In the genomic region with DNA sequence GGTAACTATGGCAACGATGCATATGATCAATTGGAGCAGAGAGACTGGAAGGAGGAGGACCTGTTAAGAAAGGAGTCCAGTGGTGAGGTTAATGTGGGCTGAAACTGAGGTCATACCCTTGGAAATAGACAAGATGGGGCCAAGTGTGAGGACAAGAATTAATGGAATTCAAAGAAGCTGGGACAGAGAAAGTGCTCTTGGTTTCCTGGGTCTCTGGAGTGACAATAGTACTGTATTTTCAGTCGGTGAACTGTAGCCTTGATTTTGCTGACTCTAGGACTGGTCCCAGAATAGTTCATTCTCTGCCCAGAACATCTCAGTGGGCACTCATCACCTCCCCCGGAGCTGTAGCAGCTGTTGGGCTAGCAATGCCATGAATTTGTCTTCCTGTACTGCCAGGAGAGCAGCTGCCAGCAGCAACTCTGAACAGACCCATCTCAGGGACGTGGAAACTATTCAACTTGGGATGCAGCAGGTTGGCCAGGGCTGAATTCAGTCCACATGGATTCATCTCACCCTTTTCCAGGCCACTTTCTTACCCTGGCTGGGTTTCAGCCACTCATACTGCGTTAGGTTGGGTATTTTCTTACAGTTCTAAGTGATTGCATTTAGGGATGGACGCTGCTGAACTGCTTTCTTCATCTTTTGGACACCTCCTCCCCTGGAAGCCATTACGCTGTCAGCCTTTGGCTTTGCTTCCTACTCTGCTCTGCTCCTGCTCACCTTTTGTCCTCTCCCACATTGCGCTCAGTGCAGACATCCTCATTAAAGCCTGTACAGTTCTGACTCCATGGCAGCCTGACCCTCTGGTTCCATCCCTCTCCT, we compare ENCODE assay signal across 8 cellular contexts.
DNase-seq lines count a peak whose midpoint lies in the region; ATAC-seq, FAIRE-seq and TF ChIP-seq lines count a peak whose summit lies in the region.
"Not testable (repeated sequence)": the region's sequence is repeated elsewhere in the genome, so short reads cannot be mapped to it uniquely, and the experiment has no call there.

No MANE protein-coding gene starts in this region.

- H3K9me3 Mint-ChIP-seq in chondrocyte (ENCODE audit: low read depth), result not testable (repeated sequence)

- DNase-seq in EL (peak; percentile 1), RCC 7860 (ENCODE audit: low spot score) (peak; percentile 12), mesendoderm (peak; percentile 2)
- DNase-seq in chondrocyte (ENCODE audit: low spot score); Right ventricle myocardium inferior (ENCODE audit: missing footprints); right cardiac atrium; psoas muscle; upper lobe of right lung: not testable (repeated sequence)

- not testable (repeated sequence) for H3K79me2 ChIP-seq in mesendoderm (ENCODE audit: control insufficient read depth, insufficient read depth, low read length)

- not testable (repeated sequence) for H3K27me3 ChIP-seq in right cardiac atrium (ENCODE audit: control insufficient read depth, insufficient read depth); mesendoderm (ENCODE audit: insufficient read depth, low read length, poor library complexity); psoas muscle (ENCODE audit: insufficient read depth in 3 of 3, low read length in 2 of 3); upper lobe of right lung

- peak; percentile 96 for ATAC-seq in Right ventricle myocardium inferior
- peak; percentile 95 to 96 for ATAC-seq in right cardiac atrium
- ATAC-seq in psoas muscle, result peak; percentile 78 to 96 (median 88)
- ATAC-seq in upper lobe of right lung, result peak; percentile 46

- not testable (repeated sequence) for H3K9me3 ChIP-seq in right cardiac atrium (ENCODE audit: control insufficient read depth, low read length); psoas muscle; upper lobe of right lung

- not testable (repeated sequence) for H2BK15ac ChIP-seq in mesendoderm (replicated peaks; ENCODE audit: low read depth)

- peak overlapping the region; percentile 79 for H3K27ac Mint-ChIP-seq in chondrocyte (ENCODE audit: unreplicated experiment)

- FAIRE-seq in RCC 7860 (lab: Jason Lieb, UNC), result not testable (repeated sequence)

- not testable (repeated sequence) for TF ChIP-seq CTCF in chondrocyte (IDR thresholded peaks at IDR 0.05); psoas muscle (IDR thresholded peaks at IDR 0.05); upper lobe of right lung (IDR thresholded peaks at IDR 0.05)

- H3K4me2 ChIP-seq in mesendoderm (ENCODE audit: low read length), result not testable (repeated sequence)

- H2BK5ac ChIP-seq in mesendoderm (ENCODE audit: low read length), result not testable (repeated sequence)

- not testable (repeated sequence) for H3K27me3 Mint-ChIP-seq in chondrocyte (ENCODE audit: low read depth)

- H3K4me3 Mint-ChIP-seq in chondrocyte (ENCODE audit: unreplicated experiment), result not testable (repeated sequence)

- H3K4ac ChIP-seq in mesendoderm (ENCODE audit: low read depth, low read length), result not testable (repeated sequence)

- H2BK120ac ChIP-seq in mesendoderm (ENCODE audit: low read depth, low read length), result not testable (repeated sequence)

- 28% methylated on average over 1 of the region's 8 CpGs for WGBS in right cardiac atrium
- WGBS in mesendoderm (ENCODE audit: extremely low coverage, insufficient coverage, low lambda C conversion rate), result no CpG with 5 or more reads among the region's 8 CpGs
- 5 to 40% (median 12%) methylated on average over 1 of the region's 8 CpGs for WGBS in psoas muscle, 3 donors

- H3K4me1 Mint-ChIP-seq in chondrocyte (ENCODE audit: low read depth), result not testable (repeated sequence)

- not testable (repeated sequence) for H4K5ac ChIP-seq in mesendoderm (ENCODE audit: low read length)

- H3K56ac ChIP-seq in mesendoderm (ENCODE audit: low read length), result not testable (repeated sequence)

- intact Hi-C loops in Right ventricle myocardium inferior (cut with DNase I); right cardiac atrium (cut with DNase I); psoas muscle (cut with DNase I); upper lobe of right lung (cut with DNase I): not testable (repeated sequence)

- not testable (repeated sequence) for H3K36me3 Mint-ChIP-seq in chondrocyte (ENCODE audit: low read depth)

- H3K79me1 ChIP-seq in mesendoderm (ENCODE audit: low read length), result not testable (repeated sequence)

- H3K18ac ChIP-seq in mesendoderm (ENCODE audit: low read length), result not testable (repeated sequence)

- H4K8ac ChIP-seq in mesendoderm (ENCODE audit: low read depth, low read length), result not testable (repeated sequence)

- not testable (repeated sequence) for H3K23ac ChIP-seq in mesendoderm (ENCODE audit: low read length)

- not testable (repeated sequence) for H3K4me1 ChIP-seq in right cardiac atrium (ENCODE audit: control insufficient read depth, insufficient read depth, low read length); mesendoderm (ENCODE audit: control insufficient read depth, low read depth, low read length); psoas muscle; upper lobe of right lung

- not testable (repeated sequence) for H2AK5ac ChIP-seq in mesendoderm (ENCODE audit: low read length)

- not testable (repeated sequence) for H3K4me3 ChIP-seq in right cardiac atrium (ENCODE audit: low read length); mesendoderm (ENCODE audit: low read length); psoas muscle; upper lobe of right lung

- not testable (repeated sequence) for H3K9ac ChIP-seq in mesendoderm (ENCODE audit: low read length)

- H3K27ac ChIP-seq in right cardiac atrium (ENCODE audit: low read length); mesendoderm (ENCODE audit: low read depth, low read length); psoas muscle; upper lobe of right lung: not testable (repeated sequence)

- H3K36me3 ChIP-seq in mesendoderm (ENCODE audit: control insufficient read depth, insufficient read depth, low read length); psoas muscle (ENCODE audit: insufficient read depth in 1 of 2, low read depth in 1 of 2); upper lobe of right lung: not testable (repeated sequence)

Comparison
In these comparisons a context has a peak if more than half of its experiments do, and no peak if none do; other contexts are left out.
1. ATAC-seq: peak in every context shown above with its lines; median percentile 96 in Right ventricle myocardium inferior; 96 in right cardiac atrium; 88 in psoas muscle; 46 in upper lobe of right lung.